In the genomic region with DNA sequence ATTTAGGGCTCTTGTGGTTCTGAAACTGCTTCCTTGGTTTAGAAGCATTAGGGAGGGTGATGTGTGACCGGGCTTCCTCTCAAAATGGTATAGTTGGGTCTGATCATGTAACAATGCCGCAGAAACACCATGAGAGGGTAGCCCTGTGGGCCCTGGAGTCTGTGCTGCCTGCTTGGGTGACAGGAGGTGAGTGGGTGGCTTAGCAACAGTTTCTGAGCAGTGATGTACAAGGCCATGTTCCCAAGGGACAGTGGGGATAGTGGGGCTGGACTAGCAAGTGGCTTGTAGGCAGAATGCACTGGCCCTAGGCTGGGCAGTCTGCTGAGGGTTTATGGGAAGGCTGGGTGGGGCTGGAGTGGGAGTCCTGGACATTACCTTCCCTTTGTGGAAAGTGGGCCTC, we compare ENCODE assay signal across 16 cellular contexts.
"Had no signal": no experiment of that assay in that cellular context is flagged by ENCODE, and none has a peak within 500 bp of the region (broad histone marks: within the 10 kb centered on the region; RNA-seq: fewer than 3 reads in every experiment).

No MANE protein-coding gene starts in this region.

- H3K27me3 ChIP-seq: testis, upper lobe of right lung had no signal

- H3K4me3 ChIP-seq: testis, upper lobe of right lung had no signal

- H3K9me3 ChIP-seq: neutrophil, SK-N-SH, testis, upper lobe of right lung had no signal

- DNase-seq: activated CD4-positive, alpha-beta memory T cell treated with anti-CD3 and anti-CD28 coated beads, Interleukin-2, amount 10 ng/mL, durations not matched to agents 7 days and 5 days; activated CD4-positive, alpha-beta T cell treated with anti-CD3 and anti-CD28 coated beads for 36 hours; activated effector memory CD4-positive, alpha-beta T cell treated with Interleukin-2 at 50 U/mL for 16 hours; activated naive CD8-positive, alpha-beta T cell treated with anti-CD3 and anti-CD28 coated beads, Interleukin-2, amount 50 U/mL, for 24 hours; activated T-cell treated with anti-CD3 and anti-CD28 coated beads, Interleukin-2, amount 50 U/mL, for 4 hours; aorta; islet precursor cell; midbrain; SK-N-SH; small intestine; stimulated activated naive CD8-positive, alpha-beta T cell treated with anti-CD3 and anti-CD28 coated beads, Interleukin-15, amount 100 ng/mL, for 72 hours; testis; upper lobe of right lung had no signal

- H3K4me2 ChIP-seq: SK-N-SH had no signal

- H3K4me1 ChIP-seq: testis, upper lobe of right lung had no signal

- H3K36me3 ChIP-seq: neutrophil, upper lobe of right lung had no signal

- H3K27ac ChIP-seq: neutrophil, testis, upper lobe of right lung had no signal

- ATAC-seq: activated CD4-positive, alpha-beta T cell treated with anti-CD3 and anti-CD28 coated beads for 36 hours; activated naive CD8-positive, alpha-beta T cell treated with anti-CD3 and anti-CD28 coated beads, Interleukin-2, amount 50 U/mL, for 24 hours; activated T-cell treated with anti-CD3 and anti-CD28 coated beads, Interleukin-2, amount 50 U/mL, for 4 hours; esophagus mucosa; left lobe of liver; stimulated activated naive CD8-positive, alpha-beta T cell treated with anti-CD3 and anti-CD28 coated beads, Interleukin-15, amount 100 ng/mL, for 72 hours; upper lobe of right lung had no signal
